Comparison of ENCODE assay signal across 8 cellular contexts in the genomic region with DNA sequence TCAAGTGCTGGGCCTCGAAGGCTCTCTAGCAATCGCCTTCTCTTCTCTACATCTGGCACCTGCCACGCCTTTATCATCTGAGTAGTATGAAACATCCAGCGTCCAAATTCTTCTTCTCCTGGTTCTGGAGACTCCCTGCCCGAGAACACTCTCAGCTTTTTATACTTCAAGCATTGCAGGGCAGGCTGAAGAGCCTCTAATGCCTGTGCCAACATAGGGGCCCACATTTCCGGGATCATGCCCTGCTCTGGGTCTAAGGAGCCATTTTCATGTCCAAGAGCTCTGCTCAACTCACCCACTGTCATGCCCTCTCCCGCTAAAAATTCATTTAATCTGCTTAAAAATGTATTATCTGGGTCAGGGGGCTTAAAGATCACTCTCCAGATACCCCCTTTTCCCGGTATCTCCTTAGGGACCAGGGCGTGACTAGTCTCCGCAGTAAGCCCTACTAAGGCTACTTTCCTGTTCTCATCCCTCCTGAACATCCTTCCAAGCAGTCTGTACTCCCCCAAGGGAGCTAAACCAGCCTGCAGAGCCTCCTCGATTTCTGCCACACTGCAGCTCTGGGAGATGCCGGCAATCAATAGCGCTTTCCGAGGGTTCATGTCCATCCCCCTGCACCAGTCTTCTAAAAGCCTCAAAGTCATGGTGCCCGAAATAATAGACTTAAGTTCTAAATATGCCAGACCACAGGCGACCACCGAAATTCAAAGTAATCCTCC. TPM values are rescaled to one million over a fixed set of nuclear protein-coding genes. Genes with fewer than 3 reads are reported as not detected.
A peak's percentile ranks its signal among the peaks of the same experiment; 100 is the strongest.
DNase-seq lines count a peak whose midpoint lies in the region; ATAC-seq and TF ChIP-seq lines count a peak whose summit lies in the region.

No MANE protein-coding gene starts in this region.

- peak overlapping the region; percentile 91 for H3K4me3 Mint-ChIP-seq in activated T-cell treated with anti-CD3 and anti-CD28 coated beads, Interleukin-2, amount 50 U/mL, for 24 hours

- 31 to 40% methylated on average over 15 to 17 of the region's 17 CpGs for WGBS in thyroid gland, 2 donors

- no peaks in the 10 kb centered on the region for H3K27me3 Mint-ChIP-seq in activated T-cell treated with anti-CD3 and anti-CD28 coated beads, Interleukin-2, amount 50 U/mL, for 24 hours

- H3K36me3 ChIP-seq in adipocyte (ENCODE audit: control insufficient read depth, insufficient read depth, low read length, severe bottlenecking): peaks cover 7% of the 10 kb centered on the region
- H3K36me3 ChIP-seq in left lung: peaks cover 0 to 34% of the 10 kb centered on the region in 2 donors
- no peaks in the 10 kb centered on the region for H3K36me3 ChIP-seq in thyroid gland

- H3K9me3 ChIP-seq in adipocyte (ENCODE audit: control insufficient read depth, low read length) (no peaks in the 10 kb centered on the region), left lung (no peaks in the 10 kb centered on the region), thyroid gland (no peaks in the 10 kb centered on the region)

- H3K27me3 ChIP-seq in adipocyte (replicated peaks; ENCODE audit: control insufficient read depth, insufficient read depth, low read length) (no peaks in the 10 kb centered on the region), left lung (no peaks in the 10 kb centered on the region), thyroid gland (no peaks in the 10 kb centered on the region)

- H3K27ac Mint-ChIP-seq in activated T-cell treated with anti-CD3 and anti-CD28 coated beads, Interleukin-2, amount 50 U/mL, for 24 hours: peak overlapping the region; percentile 91

- H3K4me1 Mint-ChIP-seq in activated T-cell treated with anti-CD3 and anti-CD28 coated beads, Interleukin-2, amount 50 U/mL, for 24 hours (ENCODE audit: low read depth): peaks cover 47% of the 10 kb centered on the region

- no peaks in the 10 kb centered on the region for H3K9me3 Mint-ChIP-seq in activated T-cell treated with anti-CD3 and anti-CD28 coated beads, Interleukin-2, amount 50 U/mL, for 24 hours

- H3K4me3 ChIP-seq in adipocyte (ENCODE audit: low read length) (peak overlapping the region; percentile 99), left lung (peak overlapping the region; percentile 90 to 94), thyroid gland (replicated peaks in 1 of 3) (peak overlapping the region; percentile 74 to 94 (median 89))

- no peak for TF ChIP-seq CTCF in left lung (IDR thresholded peaks at IDR 0.05)
- no peak for TF ChIP-seq CTCF in thyroid gland (IDR thresholded peaks at IDR 0.05)

- H3K36me3 Mint-ChIP-seq in activated T-cell treated with anti-CD3 and anti-CD28 coated beads, Interleukin-2, amount 50 U/mL, for 24 hours (ENCODE audit: low read depth): peaks cover 51% of the 10 kb centered on the region

- H3K9ac ChIP-seq in adipocyte (ENCODE audit: low read length): peak overlapping the region; percentile 92

- peaks cover 14% of the 10 kb centered on the region for H3K4me1 ChIP-seq in adipocyte (ENCODE audit: control insufficient read depth, insufficient read depth, low read length)
- H3K4me1 ChIP-seq in left lung: peaks cover 17 to 41% of the 10 kb centered on the region in 2 donors
- peaks cover 17 to 23% of the 10 kb centered on the region in 2 donors for H3K4me1 ChIP-seq in thyroid gland

- DNase-seq in activated T-cell treated with anti-CD3 and anti-CD28 coated beads, Interleukin-2, amount 50 U/mL, for 24 hours: no peak
- no peak for DNase-seq in activated T-cell treated with anti-CD3 and anti-CD28 coated beads for 4 hours
- peak; percentile 10 for DNase-seq in adipocyte (ENCODE audit: low read depth)
- peak in 1 of 2 donors; percentile 37 for DNase-seq in left lung
- DNase-seq in thyroid gland: peak; percentile 12 to 18
- no peak for DNase-seq in SKM-1 treated with dmso at 0.1 percent for 144 hours (lab: John Stamatoyannopoulos, UW; ENCODE audit: unreplicated experiment)
- no peak for DNase-seq in activated CD4-positive, alpha-beta T cell treated with anti-CD3 and anti-CD28 coated beads, Interleukin-2, amount 50 U/mL, for 1 hour

- TF ChIP-seq POLR2A in thyroid gland (IDR thresholded peaks at IDR 0.05): no peak

- peak overlapping the region; percentile 93 to 97 for H3K27ac ChIP-seq in left lung
- peak overlapping the region; percentile 93 to 96 (median 93) for H3K27ac ChIP-seq in thyroid gland

- intact Hi-C loops in left lung (cut with DNase I): no loop called here
- intact Hi-C loops in thyroid gland (cut with DNase I): no loop called here

- ATAC-seq in left lung: peak; percentile 43
- ATAC-seq in GM18870 (IDR thresholded peaks at IDR 0.05; ENCODE audit: unreplicated experiment): no peak

RNA-seq across cellular contexts. Expression of a gene that starts 0.9 kb away (rescaled TPM):
- total RNA-seq in left lung (10 to 100 TPM; 20.3 to 28.9 TPM), thyroid gland (10 to 100 TPM; 34.1 to 48.2 (median 41.5) TPM)

RNA-seq across cellular contexts. Expression of a gene that starts 1.4 kb away (rescaled TPM):
- total RNA-seq in left lung (10 to 100 TPM; 29.1 to 42.7 TPM), thyroid gland (10 to 100 TPM in 2 of 4 donors, 1 to 10 TPM in 2; 6.3 to 17.7 (median 12.6) TPM)

RNA-seq across cellular contexts. Expression of a gene that starts 23.1 kb away (rescaled TPM):
- total RNA-seq in left lung (10 to 100 TPM; 12.2 to 12.9 TPM), thyroid gland (10 to 100 TPM in 3 of 4 donors, 1 to 10 TPM in 1; 9.4 to 19.9 (median 17.1) TPM)

RNA-seq across cellular contexts. Expression of a gene that starts 23.3 kb away (rescaled TPM):
- total RNA-seq in left lung (10 to 100 TPM; 19.4 to 21.2 TPM), thyroid gland (10 to 100 TPM; 29.0 to 52.0 (median 36.9) TPM)

Comparison
In these comparisons a context has a peak if more than half of its experiments do, and no peak if none do; other contexts are left out.
1. DNase-seq: peak in adipocyte (single experiment) and thyroid gland (2 of 2); none in activated T-cell treated with anti-CD3 and anti-CD28 coated beads, Interleukin-2, amount 50 U/mL, for 24 hours (single experiment), activated T-cell treated with anti-CD3 and anti-CD28 coated beads for 4 hours (single experiment), SKM-1 treated with dmso at 0.1 percent for 144 hours (single experiment) and activated CD4-positive, alpha-beta T cell treated with anti-CD3 and anti-CD28 coated beads, Interleukin-2, amount 50 U/mL, for 1 hour (single experiment).
2. Peak in every context shown above with its lines, with median percentiles within 50 percentile points of each other: H3K4me3 ChIP-seq.